Comparison of ENCODE assay signal across 8 cellular contexts in the genomic region with DNA sequence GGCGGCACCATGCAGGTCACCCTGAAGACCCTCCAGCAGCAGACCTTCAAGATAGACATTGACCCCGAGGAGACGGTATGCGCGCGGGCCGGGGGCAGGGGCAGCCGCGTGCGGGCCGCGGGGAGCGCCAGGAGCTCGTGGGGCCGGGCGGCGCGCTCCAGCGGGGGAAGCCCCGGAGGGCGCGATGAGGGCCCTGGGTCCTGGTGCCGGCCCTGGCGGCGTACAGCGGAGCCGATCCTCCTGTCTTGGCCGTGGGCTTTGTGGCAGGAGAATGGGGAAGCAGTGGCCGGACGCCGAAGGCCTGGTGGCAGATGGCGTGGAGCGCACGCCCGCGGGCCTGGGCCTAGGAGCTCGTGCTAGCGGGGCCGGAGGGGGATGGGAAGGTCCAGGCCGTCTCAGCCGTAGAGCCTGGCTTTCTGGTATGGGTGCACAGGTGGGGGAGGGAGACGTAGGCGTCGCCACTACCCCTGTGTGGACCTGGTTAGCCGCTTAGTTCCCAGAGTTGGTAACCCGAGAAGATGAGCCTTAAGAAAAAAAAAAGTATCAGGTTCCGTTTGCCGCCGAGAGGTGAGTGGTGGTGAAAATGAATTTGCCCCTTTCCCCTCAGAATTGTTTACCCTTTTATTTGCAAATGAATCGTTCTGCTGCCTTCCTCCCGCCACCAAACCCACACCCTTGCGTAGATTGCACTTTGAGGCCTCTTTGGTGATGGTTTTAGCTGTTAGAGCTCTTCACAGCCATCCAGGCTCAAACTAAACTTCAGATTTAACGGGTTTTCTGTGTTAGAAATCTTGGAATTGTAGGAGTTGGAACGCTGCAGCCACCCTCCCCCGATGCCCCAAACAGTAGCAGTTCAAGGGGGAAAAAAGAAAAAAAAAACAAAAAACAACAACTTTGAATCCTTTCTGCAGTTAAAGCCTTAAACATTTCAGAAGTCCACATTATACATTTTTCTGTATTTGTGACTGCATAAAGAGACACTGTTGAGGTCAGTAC. TPM values are rescaled to one million over a fixed set of nuclear protein-coding genes. Genes with fewer than 3 reads are reported as not detected.
DNase-seq lines count a peak whose midpoint lies in the region; ATAC-seq and TF ChIP-seq lines count a peak whose summit lies in the region.

No MANE protein-coding gene starts in this region.

- in situ Hi-C loops in HAP-1 (cut with MboI; ENCODE audit: low sequenced_read_pairs) = no loop called here

- H4K20me1 ChIP-seq in SU-DHL-6 (ENCODE audit: low read depth, low read length) = peaks cover 42% of the 10 kb centered on the region

- H3K4me1 ChIP-seq in HAP-1 (peaks cover 13% of the 10 kb centered on the region), urinary bladder (ENCODE audit: insufficient read depth) (no peaks in the 10 kb centered on the region)

- DNase-seq in GM04504 (ENCODE audit: low read depth) = peak; percentile 47
- peak; percentile 90 to 93 for DNase-seq in HAP-1 (ENCODE audit: low spot score in 2 of 2)
- peak; percentile 92 for DNase-seq in M059J (ENCODE audit: low read depth)
- DNase-seq in left ventricle myocardium superior = peak; percentile 82
- DNase-seq in progenitor cell of endocrine pancreas (ENCODE audit: low spot score, unreplicated experiment) = peak; percentile 63

- H3K36me3 ChIP-seq in HAP-1 (replicated peaks) = peaks cover 9% of the 10 kb centered on the region
- H3K36me3 ChIP-seq in SU-DHL-6 (ENCODE audit: low read length) = no peaks in the 10 kb centered on the region
- no peaks in the 10 kb centered on the region for H3K36me3 ChIP-seq in urinary bladder (ENCODE audit: insufficient read depth)

- intact Hi-C loops in left ventricle myocardium superior (cut with micrococcal nuclease) = no loop called here

- H3K27ac Mint-ChIP-seq in progenitor cell of endocrine pancreas = peak overlapping the region; percentile 99

- H3K9me3 Mint-ChIP-seq in progenitor cell of endocrine pancreas (ENCODE audit: low read depth) = no peaks in the 10 kb centered on the region

- peaks cover 31% of the 10 kb centered on the region for H3K4me1 Mint-ChIP-seq in progenitor cell of endocrine pancreas (ENCODE audit: low read depth)

- H3K79me2 ChIP-seq in SU-DHL-6 (ENCODE audit: insufficient read depth, low read length) = peaks cover 57% of the 10 kb centered on the region

- no peaks in the 10 kb centered on the region for H3K36me3 Mint-ChIP-seq in progenitor cell of endocrine pancreas (ENCODE audit: insufficient read depth)

- peak overlapping the region; percentile 99 for H3K4me3 Mint-ChIP-seq in progenitor cell of endocrine pancreas (ENCODE audit: low read depth)

- H3K9me3 ChIP-seq in HAP-1 (no peaks in the 10 kb centered on the region), SU-DHL-6 (ENCODE audit: insufficient read depth, low read length) (no peaks in the 10 kb centered on the region)

- no peaks in the 10 kb centered on the region for H3K9me2 ChIP-seq in SU-DHL-6 (replicated peaks; ENCODE audit: insufficient read depth, low read length)

- 1% methylated on average over 47 to 55 of the region's 55 CpGs for WGBS in adipose tissue, 3 donors
- under 1% methylated on average over 55 of the region's 55 CpGs for WGBS in urinary bladder

- H3F3A ChIP-seq in SU-DHL-6 (ENCODE audit: insufficient read depth) = peaks cover 10% of the 10 kb centered on the region

- H2AFZ ChIP-seq in SU-DHL-6 (ENCODE audit: low read depth, low read length, severe bottlenecking) = peak overlapping the region; percentile 43

- H3K27me3 ChIP-seq in HAP-1 (ENCODE audit: low read depth) (no peaks in the 10 kb centered on the region), SU-DHL-6 (ENCODE audit: low read length) (no peaks in the 10 kb centered on the region)

- H3K27ac ChIP-seq in SU-DHL-6 (ENCODE audit: low read depth, low read length) (peak overlapping the region; percentile 86), adipose tissue (ENCODE audit: low read depth, low read length) (peak overlapping the region; percentile 88), urinary bladder (ENCODE audit: low read depth) (peak overlapping the region; percentile 99)

- TF ChIP-seq CTCF in SU-DHL-6 (IDR thresholded peaks at IDR 0.05; ENCODE audit: insufficient read depth, low read length, poor library complexity, severe bottlenecking) = no peak
- TF ChIP-seq CTCF in progenitor cell of endocrine pancreas (IDR thresholded peaks at IDR 0.05; ENCODE audit: unreplicated experiment) = no peak

- H3K9ac ChIP-seq in SU-DHL-6 (ENCODE audit: low read length) = peak overlapping the region; percentile 89

- no peaks in the 10 kb centered on the region for H3K27me3 Mint-ChIP-seq in progenitor cell of endocrine pancreas

- peak overlapping the region; percentile 95 for H3K4me2 ChIP-seq in SU-DHL-6 (ENCODE audit: low read depth, low read length, poor library complexity, severe bottlenecking)

- peak overlapping the region; percentile 84 for H3K4me3 ChIP-seq in HAP-1
- H3K4me3 ChIP-seq in SU-DHL-6 (ENCODE audit: insufficient read depth, low read length, poor library complexity, severe bottlenecking) = peak overlapping the region; percentile 71
- H3K4me3 ChIP-seq in urinary bladder (ENCODE audit: low read depth, low read length) = peak overlapping the region; percentile 100

- ATAC-seq in left ventricle myocardium superior = peak; percentile 53

RNA-seq across cellular contexts. Expression of gene RAD23B, which starts 0.8 kb away (rescaled TPM):
- 201 and 202 TPM in 2 replicates for total RNA-seq in M059J (2014; rRNA removed; shearing (Covaris generic))
- polyA plus RNA-seq in adipose tissue (10 to 100 TPM; 32.5 to 63.6 (median 58.4) TPM), urinary bladder (66.4 TPM)
- total RNA-seq in left ventricle myocardium superior (104 TPM), progenitor cell of endocrine pancreas (153 and 171 TPM in 2 replicates), urinary bladder (118 TPM)

Comparison
In these comparisons a context has a peak if more than half of its experiments do, and no peak if none do; other contexts are left out.
1. Peak in every context shown above with its lines: DNase-seq, ATAC-seq, H3K4me3 ChIP-seq and H3K27ac ChIP-seq.